ENCODE assay signal across 31 cellular contexts in the genomic region with DNA sequence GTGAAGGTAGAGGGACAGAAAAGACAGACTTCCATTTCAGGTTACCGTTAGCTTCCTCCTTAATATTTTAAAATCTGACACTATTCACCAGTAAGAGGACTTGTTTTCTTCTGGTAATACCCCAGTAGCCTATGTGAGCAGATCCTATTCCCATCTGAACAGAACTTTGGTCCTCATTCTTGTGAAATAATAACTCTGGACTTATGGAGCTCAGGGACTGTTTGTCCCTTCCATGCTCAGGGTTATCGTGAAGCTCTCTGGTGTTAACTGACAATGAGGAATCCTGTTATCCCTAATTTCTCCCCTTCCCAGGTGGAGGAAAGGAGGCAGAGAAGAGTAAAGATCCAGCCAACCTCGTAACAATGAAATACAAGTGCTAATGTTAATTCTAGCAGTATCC. TPM values are rescaled to one million over a fixed set of nuclear protein-coding genes. Genes with fewer than 3 reads are reported as not detected.
"Had no signal": no experiment of that assay in that cellular context is flagged by ENCODE, and none has a peak within 500 bp of the region (broad histone marks: within the 10 kb centered on the region; RNA-seq: fewer than 3 reads in every experiment).

No MANE protein-coding gene starts in this region.

- H3K27me3 Mint-ChIP-seq: activated B cell treated with CpG ODN at 0.5 μM for 24 hours; activated naive CD8-positive, alpha-beta T cell had no signal

- H3K4me3 Mint-ChIP-seq: activated B cell treated with CpG ODN at 0.5 μM for 24 hours; activated CD4-positive, alpha-beta memory T cell treated with anti-CD3 and anti-CD28 coated beads for 36 hours; activated CD4-positive, alpha-beta T cell treated with anti-CD3 and anti-CD28 coated beads, Interleukin-2, amount 10 ng/mL, durations not matched to agents 7 days and 5 days; activated naive CD4-positive, alpha-beta T cell treated with anti-CD3 and anti-CD28 coated beads for 36 hours; activated naive CD8-positive, alpha-beta T cell; activated T-cell treated with anti-CD3 and anti-CD28 coated beads, Interleukin-2, amount 50 U/mL, for 4 hours; activated T-helper 17 cell treated with anti-CD3 and anti-CD28 coated beads, Interleukin-2, amount 50 U/mL, for 72 hours; T-cell had no signal

- H3K36me3 ChIP-seq: brain microvascular endothelial cell, cardiac muscle cell, MG63, Peyer's patch had no signal

- H3K27ac ChIP-seq: brain microvascular endothelial cell, cardiac muscle cell, KMS-11, Peyer's patch, RWPE1 had no signal

- H3K9me3 ChIP-seq: MG63, Peyer's patch had no signal

- H3K4me3 ChIP-seq: cardiac muscle cell, MG63, Peyer's patch had no signal

- H3K4me1 Mint-ChIP-seq: activated B cell treated with CpG ODN at 0.5 μM for 24 hours; activated CD4-positive, alpha-beta T cell treated with anti-CD3 and anti-CD28 coated beads, Interleukin-2, amount 10 ng/mL, durations not matched to agents 7 days and 5 days; activated T-helper 17 cell treated with anti-CD3 and anti-CD28 coated beads, Interleukin-2, amount 50 U/mL, for 72 hours; T-cell had no signal

- DNase-seq: activated B cell treated with CpG ODN at 0.5 μM for 24 hours; activated CD4-positive, alpha-beta memory T cell treated with anti-CD3 and anti-CD28 coated beads for 36 hours; activated CD4-positive, alpha-beta T cell treated with anti-CD3 and anti-CD28 coated beads for 1 hour; activated CD4-positive, alpha-beta T cell treated with anti-CD3 and anti-CD28 coated beads, Interleukin-2, amount 10 ng/mL, durations not matched to agents 7 days and 5 days; activated CD8-positive, alpha-beta memory T cell treated with anti-CD3 and anti-CD28 coated beads for 24 hours; activated gamma-delta T cell; activated naive CD4-positive, alpha-beta T cell treated with anti-CD3 and anti-CD28 coated beads for 36 hours; activated T-cell treated with anti-CD3 and anti-CD28 coated beads, Interleukin-2, amount 50 U/mL, for 4 hours; amygdala; MG63; MV-4-11; NCI-H1092 treated with DMSO at 0.1 percent for 48 hours; NCI-H1417 treated with DMSO at 0.1 percent for 48 hours; NCI-H1694; NCI-H2029 treated with DMSO at 0.1 percent for 48 hours; NCI-H345; NCI-H510A; NCI-H526 treated with DMSO at 0.1 percent for 48 hours; NCI-H82; Peyer's patch; SHP77 treated with DMSO at 0.1 percent for 48 hours; T-cell; T-helper 2 cell had no signal

- H3K9ac ChIP-seq: KMS-11 had no signal

- H3K27ac Mint-ChIP-seq: activated B cell treated with CpG ODN at 0.5 μM for 24 hours; activated CD4-positive, alpha-beta memory T cell treated with anti-CD3 and anti-CD28 coated beads for 36 hours; activated CD4-positive, alpha-beta T cell treated with anti-CD3 and anti-CD28 coated beads, Interleukin-2, amount 10 ng/mL, durations not matched to agents 7 days and 5 days; activated naive CD4-positive, alpha-beta T cell treated with anti-CD3 and anti-CD28 coated beads for 36 hours; activated naive CD8-positive, alpha-beta T cell; activated T-helper 17 cell treated with anti-CD3 and anti-CD28 coated beads, Interleukin-2, amount 50 U/mL, for 72 hours; T-cell had no signal

- H3K4me1 ChIP-seq: Peyer's patch had no signal

- H3K9me3 Mint-ChIP-seq: activated B cell treated with CpG ODN at 0.5 μM for 24 hours; activated CD4-positive, alpha-beta memory T cell treated with anti-CD3 and anti-CD28 coated beads for 36 hours; activated CD4-positive, alpha-beta T cell treated with anti-CD3 and anti-CD28 coated beads, Interleukin-2, amount 10 ng/mL, durations not matched to agents 7 days and 5 days; activated naive CD4-positive, alpha-beta T cell treated with anti-CD3 and anti-CD28 coated beads for 36 hours; activated T-cell treated with anti-CD3 and anti-CD28 coated beads, Interleukin-2, amount 50 U/mL, for 4 hours; activated T-helper 17 cell treated with anti-CD3 and anti-CD28 coated beads, Interleukin-2, amount 50 U/mL, for 72 hours; T-cell had no signal

- H3K36me3 Mint-ChIP-seq: activated CD4-positive, alpha-beta memory T cell treated with anti-CD3 and anti-CD28 coated beads for 36 hours; activated naive CD8-positive, alpha-beta T cell; T-cell had no signal

- ATAC-seq: activated T-cell treated with anti-CD3 and anti-CD28 coated beads, Interleukin-2, amount 50 U/mL, for 4 hours; activated T-helper 17 cell treated with anti-CD3 and anti-CD28 coated beads, Interleukin-2, amount 50 U/mL, for 72 hours; T-cell had no signal

- H3K4me2 ChIP-seq: KMS-11 had no signal

- H3K27me3 ChIP-seq: brain microvascular endothelial cell, cardiac muscle cell, MG63, Peyer's patch had no signal

RNA-seq across cellular contexts. Expression of a gene that starts 47.0 kb away (rescaled TPM):
- total RNA-seq: activated B cell treated with CpG ODN at 0.5 μM for 24 hours; activated CD4-positive, alpha-beta memory T cell treated with anti-CD3 and anti-CD28 coated beads for 36 hours; activated CD4-positive, alpha-beta T cell treated with anti-CD3 and anti-CD28 coated beads, Interleukin-2, amount 10 ng/mL, durations not matched to agents 7 days and 5 days; activated naive CD4-positive, alpha-beta T cell treated with anti-CD3 and anti-CD28 coated beads for 36 hours; activated T-cell treated with anti-CD3 and anti-CD28 coated beads, Interleukin-2, amount 50 U/mL, for 4 hours; activated T-helper 17 cell treated with anti-CD3 and anti-CD28 coated beads, Interleukin-2, amount 50 U/mL, for 72 hours; OCI-LY7; Peyer's patch; SK-MEL-5; T-cell had no signal
